2 cellular contexts compared by ENCODE assay signal in the genomic region with DNA sequence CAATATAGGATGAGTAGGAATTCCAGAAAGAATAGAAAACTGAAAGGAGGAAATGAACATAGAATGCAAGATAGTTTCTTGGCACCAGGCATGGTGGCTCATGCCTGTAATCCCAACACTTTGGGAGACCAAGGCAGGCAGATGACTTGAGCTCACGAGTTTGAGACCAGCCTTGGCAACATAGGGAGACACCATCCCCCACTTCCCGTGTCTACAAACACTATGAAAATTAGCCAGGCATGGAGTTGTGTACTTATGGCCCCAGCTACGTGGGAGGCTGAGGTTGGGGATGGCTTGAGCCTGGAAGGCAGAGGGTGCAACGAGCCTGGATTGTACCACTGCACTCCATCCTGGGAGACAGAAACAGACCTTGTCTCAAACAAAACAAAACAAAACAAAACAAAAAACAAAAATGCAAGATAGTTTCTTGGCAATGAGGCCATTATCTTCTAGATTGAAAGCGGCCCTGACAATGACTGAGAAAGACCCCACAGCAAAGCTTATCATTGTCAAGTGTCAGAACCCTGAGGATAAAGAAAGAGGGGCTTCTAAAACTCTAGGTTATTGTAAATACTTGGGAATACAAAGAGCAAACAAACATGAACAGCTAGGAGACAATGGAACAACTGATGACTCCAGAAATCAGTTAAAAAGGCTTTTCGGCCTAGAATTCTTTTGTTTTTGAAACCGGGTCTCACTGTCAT.
A peak's percentile ranks its signal among the peaks of the same experiment; 100 is the strongest.
TF ChIP-seq lines count a peak whose summit lies in the region.

No MANE protein-coding gene starts in this region.

TF ChIP-seq in A549, 52 proteins besides CTCF, POLR2A, EP300 and RAD21 (continues in another document):
- TF ChIP-seq NR3C1 (IDR thresholded peaks at IDR 0.05) (no peak), EHF (CRISPR knock-in tag; IDR thresholded peaks at IDR 0.05) (no peak), BHLHE40 (IDR thresholded peaks at IDR 0.05; ENCODE audit: low read depth, low read length) (no peak), HDAC2 (IDR thresholded peaks at IDR 0.05) (no peak), TP53 (CRISPR knock-in tag; IDR thresholded peaks at IDR 0.05) (no peak), FOSL2 (IDR thresholded peaks at IDR 0.05) (no peak), FOSL2 (CRISPR knock-in tag; IDR thresholded peaks at IDR 0.05) (no peak), TFCP2L1 (CRISPR knock-in tag; IDR thresholded peaks at IDR 0.05) (peak; percentile 74; the same call in 1 of the 2 replicates), CEBPB (IDR thresholded peaks at IDR 0.05) (no peak), CHD2 (IDR thresholded peaks at IDR 0.05; ENCODE audit: low read length, partially characterized antibody) (no peak), ZSCAN20 (CRISPR knock-in tag; IDR thresholded peaks at IDR 0.05) (no peak), CHD4 (IDR thresholded peaks at IDR 0.05; ENCODE audit: borderline replicate concordance) (no peak), JUN (IDR thresholded peaks at IDR 0.05) (peak in 1 of 2 experiments; percentile 13; a peak in 1 of 5 replicates), RNF2 (IDR thresholded peaks at IDR 0.05; ENCODE audit: borderline replicate concordance, low read depth) (no peak), NFE2L2 (conservative IDR thresholded peaks at IDR 0.05; ENCODE audit: low read length) (no peak), SMC3 (IDR thresholded peaks at IDR 0.05) (no peak), SREBF2 (IDR thresholded peaks at IDR 0.05) (no peak), POLR2AphosphoS2 (conservative IDR thresholded peaks at IDR 0.05; ENCODE audit: low read length) (peak; percentile 25), HOXA7 (CRISPR knock-in tag; IDR thresholded peaks at IDR 0.05) (peak; percentile 92), RARB (CRISPR knock-in tag; IDR thresholded peaks at IDR 0.05) (peak; percentile 45; the same call in 1 of the 2 replicates), HEYL (CRISPR knock-in tag; IDR thresholded peaks at IDR 0.05) (no peak), MAFK (IDR thresholded peaks at IDR 0.05; ENCODE audit: partially characterized antibody) (no peak), KDM1A (IDR thresholded peaks at IDR 0.05; ENCODE audit: low read depth) (no peak), RFX5 (IDR thresholded peaks at IDR 0.05) (no peak)
- TF ChIP-seq, protein P1, sequence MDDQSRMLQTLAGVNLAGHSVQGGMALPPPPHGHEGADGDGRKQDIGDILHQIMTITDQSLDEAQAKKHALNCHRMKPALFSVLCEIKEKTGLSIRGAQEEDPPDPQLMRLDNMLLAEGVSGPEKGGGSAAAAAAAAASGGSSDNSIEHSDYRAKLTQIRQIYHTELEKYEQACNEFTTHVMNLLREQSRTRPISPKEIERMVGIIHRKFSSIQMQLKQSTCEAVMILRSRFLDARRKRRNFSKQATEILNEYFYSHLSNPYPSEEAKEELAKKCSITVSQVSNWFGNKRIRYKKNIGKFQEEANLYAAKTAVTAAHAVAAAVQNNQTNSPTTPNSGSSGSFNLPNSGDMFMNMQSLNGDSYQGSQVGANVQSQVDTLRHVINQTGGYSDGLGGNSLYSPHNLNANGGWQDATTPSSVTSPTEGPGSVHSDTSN (IDR thresholded peaks at IDR 0.05) = no peak
- TF ChIP-seq, protein P2, sequence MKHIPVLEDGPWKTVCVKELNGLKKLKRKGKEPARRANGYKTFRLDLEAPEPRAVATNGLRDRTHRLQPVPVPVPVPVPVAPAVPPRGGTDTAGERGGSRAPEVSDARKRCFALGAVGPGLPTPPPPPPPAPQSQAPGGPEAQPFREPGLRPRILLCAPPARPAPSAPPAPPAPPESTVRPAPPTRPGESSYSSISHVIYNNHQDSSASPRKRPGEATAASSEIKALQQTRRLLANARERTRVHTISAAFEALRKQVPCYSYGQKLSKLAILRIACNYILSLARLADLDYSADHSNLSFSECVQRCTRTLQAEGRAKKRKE (CRISPR knock-in tag; IDR thresholded peaks at IDR 0.05; ENCODE audit: low read depth) = 0 out of 2 replicates have a peak, but pooled peaks have one; percentile 30
- TF ChIP-seq, protein P3, sequence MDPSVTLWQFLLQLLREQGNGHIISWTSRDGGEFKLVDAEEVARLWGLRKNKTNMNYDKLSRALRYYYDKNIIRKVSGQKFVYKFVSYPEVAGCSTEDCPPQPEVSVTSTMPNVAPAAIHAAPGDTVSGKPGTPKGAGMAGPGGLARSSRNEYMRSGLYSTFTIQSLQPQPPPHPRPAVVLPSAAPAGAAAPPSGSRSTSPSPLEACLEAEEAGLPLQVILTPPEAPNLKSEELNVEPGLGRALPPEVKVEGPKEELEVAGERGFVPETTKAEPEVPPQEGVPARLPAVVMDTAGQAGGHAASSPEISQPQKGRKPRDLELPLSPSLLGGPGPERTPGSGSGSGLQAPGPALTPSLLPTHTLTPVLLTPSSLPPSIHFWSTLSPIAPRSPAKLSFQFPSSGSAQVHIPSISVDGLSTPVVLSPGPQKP (IDR thresholded peaks at IDR 0.05; ENCODE audit: low read depth, low read length) = no peak
- TF ChIP-seq, protein P4, sequence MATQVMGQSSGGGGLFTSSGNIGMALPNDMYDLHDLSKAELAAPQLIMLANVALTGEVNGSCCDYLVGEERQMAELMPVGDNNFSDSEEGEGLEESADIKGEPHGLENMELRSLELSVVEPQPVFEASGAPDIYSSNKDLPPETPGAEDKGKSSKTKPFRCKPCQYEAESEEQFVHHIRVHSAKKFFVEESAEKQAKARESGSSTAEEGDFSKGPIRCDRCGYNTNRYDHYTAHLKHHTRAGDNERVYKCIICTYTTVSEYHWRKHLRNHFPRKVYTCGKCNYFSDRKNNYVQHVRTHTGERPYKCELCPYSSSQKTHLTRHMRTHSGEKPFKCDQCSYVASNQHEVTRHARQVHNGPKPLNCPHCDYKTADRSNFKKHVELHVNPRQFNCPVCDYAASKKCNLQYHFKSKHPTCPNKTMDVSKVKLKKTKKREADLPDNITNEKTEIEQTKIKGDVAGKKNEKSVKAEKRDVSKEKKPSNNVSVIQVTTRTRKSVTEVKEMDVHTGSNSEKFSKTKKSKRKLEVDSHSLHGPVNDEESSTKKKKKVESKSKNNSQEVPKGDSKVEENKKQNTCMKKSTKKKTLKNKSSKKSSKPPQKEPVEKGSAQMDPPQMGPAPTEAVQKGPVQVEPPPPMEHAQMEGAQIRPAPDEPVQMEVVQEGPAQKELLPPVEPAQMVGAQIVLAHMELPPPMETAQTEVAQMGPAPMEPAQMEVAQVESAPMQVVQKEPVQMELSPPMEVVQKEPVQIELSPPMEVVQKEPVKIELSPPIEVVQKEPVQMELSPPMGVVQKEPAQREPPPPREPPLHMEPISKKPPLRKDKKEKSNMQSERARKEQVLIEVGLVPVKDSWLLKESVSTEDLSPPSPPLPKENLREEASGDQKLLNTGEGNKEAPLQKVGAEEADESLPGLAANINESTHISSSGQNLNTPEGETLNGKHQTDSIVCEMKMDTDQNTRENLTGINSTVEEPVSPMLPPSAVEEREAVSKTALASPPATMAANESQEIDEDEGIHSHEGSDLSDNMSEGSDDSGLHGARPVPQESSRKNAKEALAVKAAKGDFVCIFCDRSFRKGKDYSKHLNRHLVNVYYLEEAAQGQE (IDR thresholded peaks at IDR 0.05) = no peak
- TF ChIP-seq, protein P5, sequence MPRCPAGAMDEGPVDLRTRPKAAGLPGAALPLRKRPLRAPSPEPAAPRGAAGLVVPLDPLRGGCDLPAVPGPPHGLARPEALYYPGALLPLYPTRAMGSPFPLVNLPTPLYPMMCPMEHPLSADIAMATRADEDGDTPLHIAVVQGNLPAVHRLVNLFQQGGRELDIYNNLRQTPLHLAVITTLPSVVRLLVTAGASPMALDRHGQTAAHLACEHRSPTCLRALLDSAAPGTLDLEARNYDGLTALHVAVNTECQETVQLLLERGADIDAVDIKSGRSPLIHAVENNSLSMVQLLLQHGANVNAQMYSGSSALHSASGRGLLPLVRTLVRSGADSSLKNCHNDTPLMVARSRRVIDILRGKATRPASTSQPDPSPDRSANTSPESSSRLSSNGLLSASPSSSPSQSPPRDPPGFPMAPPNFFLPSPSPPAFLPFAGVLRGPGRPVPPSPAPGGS (IDR thresholded peaks at IDR 0.05) = no peak

TF ChIP-seq in HepG2, 621 proteins besides CTCF, POLR2A, EP300 and RAD21:
- TF ChIP-seq AGO2 (optimal IDR thresholded peaks at IDR 0.05; ENCODE audit: low read depth, low read length) (peak; percentile 29), RBFOX2 (IDR thresholded peaks at IDR 0.05; ENCODE audit: low read depth, low read length) (peak; percentile 76), ZFP1 (CRISPR knock-in tag; IDR thresholded peaks at IDR 0.05) (no peak), FOXA1 (IDR thresholded peaks at IDR 0.05) (no peak), FOXA1 (CRISPR knock-in tag; IDR thresholded peaks at IDR 0.05) (peak; percentile 18; the same call in 1 of the 2 replicates)
